ENCODE assay signal across 20 cellular contexts in genomic region chr13:98676239-98676638, GRCh38.
DNase-seq lines count a peak whose midpoint lies in the region; ATAC-seq and TF ChIP-seq lines count a peak whose summit lies in the region.
"Had no signal": no experiment of that assay in that cellular context is flagged by ENCODE, and none has a peak within 500 bp of the region (broad histone marks: within the 10 kb centered on the region; RNA-seq: fewer than 3 reads in every experiment).

No MANE protein-coding gene starts in this region.

- H3K79me2 ChIP-seq in SK-N-SH (ENCODE audit: insufficient read depth) (no peaks in the 10 kb centered on the region), smooth muscle cell (ENCODE audit: low read depth) (peaks cover 14% of the 10 kb centered on the region)

- H3K9me3 ChIP-seq in SK-N-SH (no peaks in the 10 kb centered on the region), esophagus squamous epithelium (no peaks in the 10 kb centered on the region), smooth muscle cell (replicated peaks; ENCODE audit: low read depth) (no peaks in the 10 kb centered on the region)
- H3K9me3 ChIP-seq: A549, BLaER1 had no signal

- POLR2A ChIA-PET in SK-N-SH (lab: Yijun Ruan, JAX), result no interaction called here

- no peak for TF ChIP-seq POLR2A in esophagus squamous epithelium (IDR thresholded peaks at IDR 0.05)

- H3K36me3 ChIP-seq in SK-N-SH (replicated peaks in 1 of 2; ENCODE audit: control insufficient read depth in 1 of 2, insufficient read depth in 2 of 2, low read length in 1 of 2) (no peaks in the 10 kb centered on the region), esophagus squamous epithelium (no peaks in the 10 kb centered on the region), smooth muscle cell (ENCODE audit: low read depth) (no peaks in the 10 kb centered on the region)
- H3K36me3 ChIP-seq: BLaER1 had no signal

- H3F3A ChIP-seq in SK-N-SH (replicated peaks; ENCODE audit: insufficient read depth), result no peaks in the 10 kb centered on the region
- no peaks in the 10 kb centered on the region for H3F3A ChIP-seq in smooth muscle cell (ENCODE audit: low read depth)

- H3K27ac ChIP-seq in SK-N-SH (ENCODE audit: low read depth in 2 of 2, low read length in 1 of 2) (no peak overlapping the region), esophagus squamous epithelium (peak overlapping the region in 3 of 4 donors; percentile 28 to 75 (median 41)), smooth muscle cell (ENCODE audit: low read depth) (peak overlapping the region; percentile 92)
- H3K27ac ChIP-seq: A549, BLaER1 had no signal

- TF ChIP-seq RAD21 in SK-N-SH (IDR thresholded peaks at IDR 0.05; ENCODE audit: low read length), result no peak

- CTCF ChIA-PET in SK-N-SH (lab: Yijun Ruan, JAX), result interaction anchor here (1.1 to 1.3 kb wide), 2 partner anchors 23 to 167 kb away, joined by 3 to 6 read pairs; no protein-coding TSS in a partner anchor

- H3K4me1 ChIP-seq in SK-N-SH (ENCODE audit: control insufficient read depth in 1 of 2, insufficient read depth in 2 of 2, low read depth in 1 of 2, low read length in 1 of 2) (peaks cover 0 to 8% of the 10 kb centered on the region in 2 experiments; a peak in 1 of 4 replicates), esophagus squamous epithelium (peaks cover 0 to 48% (median 8%) of the 10 kb centered on the region in 3 donors), smooth muscle cell (ENCODE audit: low read depth) (no peaks in the 10 kb centered on the region)
- H3K4me1 ChIP-seq: BLaER1 had no signal

- H3K4me3 ChIP-seq in SK-N-SH (ENCODE audit: low read depth in 2 of 2, low read length in 1 of 2), result no peak overlapping the region
- H3K4me3 ChIP-seq in esophagus squamous epithelium, result peak overlapping the region in 2 of 4 donors; percentile 16 to 27
- H3K4me3 ChIP-seq in smooth muscle cell, result no peak overlapping the region
- H3K4me3 ChIP-seq: A549, BLaER1 had no signal

- H3K4me2 ChIP-seq in SK-N-SH, result no peak overlapping the region
- peak overlapping the region; percentile 28 for H3K4me2 ChIP-seq in smooth muscle cell
- H3K4me2 ChIP-seq: A549, BLaER1 had no signal

- TF ChIP-seq CTCF in SK-N-SH (IDR thresholded peaks at IDR 0.05) (no peak), esophagus squamous epithelium (IDR thresholded peaks at IDR 0.05) (no peak), smooth muscle cell (IDR thresholded peaks at IDR 0.05; ENCODE audit: borderline replicate concordance, insufficient read depth, poor library complexity, severe bottlenecking) (no peak)

- H4K20me1 ChIP-seq in SK-N-SH (ENCODE audit: insufficient read depth), result no peaks in the 10 kb centered on the region
- H4K20me1 ChIP-seq in smooth muscle cell (ENCODE audit: low read depth), result no peaks in the 10 kb centered on the region
- H4K20me1 ChIP-seq: BLaER1 had no signal

- DNase-seq in SK-N-SH (no peak), astrocyte of the hippocampus (ENCODE audit: low read depth, low spot score) (peak; percentile 16), esophagus squamous epithelium (lab: John Stamatoyannopoulos, UW) (no peak), smooth muscle cell (lab: John Stamatoyannopoulos, UW; ENCODE audit: unreplicated experiment) (no peak), DMS 273 treated with DMSO at 0.1 percent for 48 hours (lab: John Stamatoyannopoulos, UW) (no peak), SIG-M5 treated with dmso at 0.1 percent for 504 hours (lab: John Stamatoyannopoulos, UW; ENCODE audit: unreplicated experiment) (no peak)
- DNase-seq: Calu3; CD4-positive, alpha-beta memory T cell; HCEC 1CT; Karpas-422; NCI-H146; NCI-H2029 treated with DMSO at 0.1 percent for 48 hours; NCI-H774; PC-3; RPMI8226; SHP77 treated with DMSO at 0.1 percent for 48 hours had no signal

- intact Hi-C loops in esophagus squamous epithelium (cut with DNase I), result no loop called here

- H2AFZ ChIP-seq in SK-N-SH (ENCODE audit: low read depth) (no peak overlapping the region), smooth muscle cell (ENCODE audit: low read depth) (no peak overlapping the region)

- no peak for ATAC-seq in SK-N-SH treated with all-trans-retinoic acid at 6 μM for 48 hours
- no peak for ATAC-seq in GM18858 (IDR thresholded peaks at IDR 0.05; ENCODE audit: unreplicated experiment)
- ATAC-seq: A549, PC-3 had no signal

- 88% methylated on average over 9 of the region's 13 CpGs for WGBS in SK-N-SH (ENCODE audit: low lambda C conversion rate)
- 53 to 62% methylated on average over 6 to 13 of the region's 13 CpGs for WGBS in esophagus squamous epithelium, 2 donors
- 83% methylated on average over 13 of the region's 13 CpGs for WGBS in smooth muscle cell (ENCODE audit: low lambda C conversion rate)

- no peaks in the 10 kb centered on the region; the same call in 1 of the 2 replicates for H3K27me3 ChIP-seq in SK-N-SH (ENCODE audit: insufficient read depth)
- H3K27me3 ChIP-seq in esophagus squamous epithelium, result no peaks in the 10 kb centered on the region
- no peaks in the 10 kb centered on the region for H3K27me3 ChIP-seq in smooth muscle cell (ENCODE audit: low read depth)
- H3K27me3 ChIP-seq: BLaER1 had no signal

- H3K9me2 ChIP-seq in SK-N-SH, result no peaks in the 10 kb centered on the region

- H3K9ac ChIP-seq in SK-N-SH (no peak overlapping the region), smooth muscle cell (ENCODE audit: low read depth) (no peak overlapping the region)
- H3K9ac ChIP-seq: BLaER1 had no signal

- no peak for TF ChIP-seq EP300 in SK-N-SH (IDR thresholded peaks at IDR 0.05; ENCODE audit: borderline replicate concordance in 1 of 2, low read depth in 1 of 2, low read length in 1 of 2)

TF ChIP-seq in SK-N-SH, 30 proteins besides CTCF, POLR2A, EP300 and RAD21:
- TF ChIP-seq RFX5 (IDR thresholded peaks at IDR 0.05; ENCODE audit: low read length), result peak; percentile 83
- no peak for TF ChIP-seq ELF1 (IDR thresholded peaks at IDR 0.05)

TF ChIP-seq in SK-N-SH treated with all-trans-retinoic acid at 6 μM for 48 hours, 23 proteins besides CTCF, POLR2A, EP300 and RAD21:
- TF ChIP-seq CSRNP3 (CRISPR knock-in tag; IDR thresholded peaks at IDR 0.05) (no peak), OSR1 (CRISPR knock-in tag; IDR thresholded peaks at IDR 0.05) (no peak), SNAI2 (CRISPR knock-in tag; IDR thresholded peaks at IDR 0.05) (no peak), ZFP30 (CRISPR knock-in tag; IDR thresholded peaks at IDR 0.05) (no peak), CREB5 (CRISPR knock-in tag; IDR thresholded peaks at IDR 0.05; ENCODE audit: low read depth) (no peak), ZNF8 (CRISPR knock-in tag; IDR thresholded peaks at IDR 0.05) (no peak), ARNTL (CRISPR knock-in tag; IDR thresholded peaks at IDR 0.05; ENCODE audit: borderline replicate concordance, low read depth) (no peak), PATZ1 (CRISPR knock-in tag; IDR thresholded peaks at IDR 0.05; ENCODE audit: borderline replicate concordance) (no peak), ISL1 (CRISPR knock-in tag; IDR thresholded peaks at IDR 0.05) (no peak), RARB (CRISPR knock-in tag; IDR thresholded peaks at IDR 0.05) (no peak), GLIS3 (CRISPR knock-in tag; IDR thresholded peaks at IDR 0.05) (no peak), BACH2 (CRISPR knock-in tag; IDR thresholded peaks at IDR 0.05; ENCODE audit: borderline replicate concordance) (no peak), ZNF565 (CRISPR knock-in tag; conservative IDR thresholded peaks at IDR 0.05; ENCODE audit: low read depth) (no peak), ZFP3 (CRISPR knock-in tag; IDR thresholded peaks at IDR 0.05) (no peak), CSDC2 (CRISPR knock-in tag; IDR thresholded peaks at IDR 0.05) (no peak)

Comparison
In these comparisons a context has a peak if more than half of its experiments do, and no peak if none do; other contexts are left out.
1. H3K27ac ChIP-seq: peak in esophagus squamous epithelium (3 of 4) and smooth muscle cell (single experiment); none in SK-N-SH (0 of 2).